ENCODE assay signal across 8 cellular contexts in the genomic region with DNA sequence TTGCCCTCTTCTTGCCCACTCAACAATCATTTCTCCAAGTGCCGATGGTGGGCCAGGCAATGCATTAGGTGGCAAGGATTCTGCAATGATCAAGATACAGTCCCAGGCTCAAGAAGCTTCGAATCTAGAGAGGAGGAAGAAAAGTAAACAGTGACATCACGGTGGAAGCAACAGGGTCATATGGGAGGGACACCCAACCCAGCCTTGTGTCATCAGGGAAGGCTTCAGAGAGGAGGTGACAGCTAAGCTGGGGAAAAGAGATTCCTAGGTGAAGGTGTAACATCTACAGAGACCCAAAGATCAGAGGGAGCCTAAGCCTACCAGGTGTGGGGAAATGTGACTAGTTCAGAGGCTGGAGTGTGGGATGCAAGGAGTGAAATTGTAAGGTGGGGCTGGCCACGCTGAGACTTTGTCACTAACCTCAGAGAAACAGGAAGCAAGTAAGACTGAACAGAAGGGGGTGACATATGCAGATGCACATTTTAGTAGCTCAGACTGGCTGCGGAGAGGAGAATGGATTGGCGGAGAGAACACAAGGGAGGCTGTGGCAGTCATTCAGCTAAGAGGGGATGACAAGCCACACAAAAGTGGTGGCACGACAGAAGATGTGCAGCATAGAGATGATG.
DNase-seq lines count a peak whose midpoint lies in the region; ATAC-seq and TF ChIP-seq lines count a peak whose summit lies in the region.

No MANE protein-coding gene starts in this region.

- no peaks in the 10 kb centered on the region for H3K27me3 Mint-ChIP-seq in activated CD4-positive, alpha-beta T cell treated with anti-CD3 and anti-CD28 coated beads, Interleukin-2, amount 10 ng/mL, durations not matched to agents 24 days and 14 days

- TF ChIP-seq CTCF in lower lobe of right lung (IDR thresholded peaks at IDR 0.05) (no peak), ovary (IDR thresholded peaks at IDR 0.05) (no peak)

- peaks cover 76% of the 10 kb centered on the region for H3K4me1 Mint-ChIP-seq in activated CD4-positive, alpha-beta T cell treated with anti-CD3 and anti-CD28 coated beads, Interleukin-2, amount 10 ng/mL, durations not matched to agents 24 days and 14 days

- TF ChIP-seq EP300 in ovary (IDR thresholded peaks at IDR 0.05), result no peak

- peak overlapping the region; percentile 97 for H3K27ac Mint-ChIP-seq in activated CD4-positive, alpha-beta T cell treated with anti-CD3 and anti-CD28 coated beads, Interleukin-2, amount 10 ng/mL, durations not matched to agents 24 days and 14 days

- H3K27ac ChIP-seq in lower lobe of right lung, result peak overlapping the region; percentile 79
- H3K27ac ChIP-seq in ovary, result no peak overlapping the region

- H3K4me3 Mint-ChIP-seq in activated CD4-positive, alpha-beta T cell treated with anti-CD3 and anti-CD28 coated beads, Interleukin-2, amount 10 ng/mL, durations not matched to agents 24 days and 14 days, result peak overlapping the region; percentile 73

- in situ Hi-C loops in GM18951 (cut with MboI; ENCODE audit: low sequenced_read_pairs, unreplicated experiment), result no loop called here

- 92 to 96% (median 93%) methylated on average over 7 of the region's 7 CpGs for WGBS in ovary, 3 donors

- H3K36me3 Mint-ChIP-seq in activated CD4-positive, alpha-beta T cell treated with anti-CD3 and anti-CD28 coated beads, Interleukin-2, amount 10 ng/mL, durations not matched to agents 24 days and 14 days (ENCODE audit: low read depth), result peaks cover 24% of the 10 kb centered on the region

- intact Hi-C loops in activated CD4-positive, alpha-beta T cell treated with anti-CD3 and anti-CD28 coated beads, Interleukin-2, amount 10 ng/mL, durations not matched to agents 24 days and 14 days (cut with micrococcal nuclease), result loop anchor here (5.0 kb wide), 1 partner anchor 227 kb away; no protein-coding TSS in a partner anchor
- intact Hi-C loops in lower lobe of right lung (cut with DNase I) (no loop called here), ovary (cut with DNase I) (no loop called here)

- DNase-seq in activated CD4-positive, alpha-beta T cell treated with anti-CD3 and anti-CD28 coated beads, Interleukin-2, amount 10 ng/mL, durations not matched to agents 24 days and 14 days, result peak; percentile 90
- DNase-seq in lower lobe of right lung (no peak), ovary (no peak), iPS-NIHi11 (ENCODE audit: low spot score) (no peak), SHP77 (lab: John Stamatoyannopoulos, UW) (no peak), SW480 (ENCODE audit: low spot score) (no peak)

- H3K9me3 ChIP-seq in lower lobe of right lung, result no peaks in the 10 kb centered on the region
- H3K9me3 ChIP-seq in ovary, result no peaks in the 10 kb centered on the region

- H3K36me3 ChIP-seq in lower lobe of right lung (no peaks in the 10 kb centered on the region), ovary (no peaks in the 10 kb centered on the region)

- peaks cover 77% of the 10 kb centered on the region for H3K4me1 ChIP-seq in lower lobe of right lung
- H3K4me1 ChIP-seq in ovary (ENCODE audit: insufficient read depth), result no peaks in the 10 kb centered on the region

- H3K27me3 ChIP-seq in lower lobe of right lung (ENCODE audit: low read depth), result no peaks in the 10 kb centered on the region
- no peaks in the 10 kb centered on the region for H3K27me3 ChIP-seq in ovary

- no peak overlapping the region for H3K4me3 ChIP-seq in lower lobe of right lung
- no peak overlapping the region for H3K4me3 ChIP-seq in ovary

- no peaks in the 10 kb centered on the region for H3K9me3 Mint-ChIP-seq in activated CD4-positive, alpha-beta T cell treated with anti-CD3 and anti-CD28 coated beads, Interleukin-2, amount 10 ng/mL, durations not matched to agents 24 days and 14 days

- TF ChIP-seq POLR2A in GM18951 (IDR thresholded peaks at IDR 0.05; ENCODE audit: extremely low read depth, insufficient read depth, insufficient read length) (peak; percentile 25), ovary (IDR thresholded peaks at IDR 0.05) (no peak)

- ATAC-seq in HG03064 (IDR thresholded peaks at IDR 0.05; ENCODE audit: low read depth, unreplicated experiment), result peak; percentile 55
- ATAC-seq in lower lobe of right lung, result peak in 1 of 2 donors; percentile 26
